Comparison of ENCODE assay signal across 12 cellular contexts in the genomic region with DNA sequence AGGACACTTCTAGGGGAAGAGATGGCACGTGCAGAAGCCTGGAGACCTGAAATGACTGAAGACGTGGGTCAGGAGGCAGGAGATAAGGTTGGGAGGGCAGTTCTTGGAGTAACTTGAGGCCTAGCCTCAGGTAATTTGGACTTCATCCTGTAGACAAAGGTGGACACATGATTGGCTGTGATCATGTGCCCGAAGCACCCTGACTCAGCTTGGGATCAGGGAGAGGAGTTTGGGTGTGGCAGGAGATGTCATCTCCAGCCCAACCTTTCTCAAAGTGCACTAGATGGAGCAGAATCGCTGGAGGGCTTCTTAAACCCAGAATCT. TPM values are rescaled to one million over a fixed set of nuclear protein-coding genes. Genes with fewer than 3 reads are reported as not detected.
DNase-seq lines count a peak whose midpoint lies in the region; ATAC-seq and TF ChIP-seq lines count a peak whose summit lies in the region.
"Had no signal": no experiment of that assay in that cellular context is flagged by ENCODE, and none has a peak within 500 bp of the region (broad histone marks: within the 10 kb centered on the region; RNA-seq: fewer than 3 reads in every experiment).

No MANE protein-coding gene starts in this region.

- intact Hi-C loops in Caco-2 (cut with micrococcal nuclease; ENCODE audit: unreplicated experiment) = loop anchor here (10.0 kb wide), 1 partner anchor 59 kb away; the partner anchor contains the start of genes EMC1 and MRTO4
- intact Hi-C loops in dendritic cell treated with granulocyte-macrophage colony-stimulating factor and Interleukin-4, amounts not matched to agents 40 ng/mL and 50 ng/mL, for 4 days (cut with micrococcal nuclease) = loop anchor here (2.0 kb wide), 1 partner anchor 63 kb away; the partner anchor contains the start of genes EMC1 and MRTO4

- no peaks in the 10 kb centered on the region for H3K9me3 Mint-ChIP-seq in Caco-2 (ENCODE audit: unreplicated experiment)
- H3K9me3 Mint-ChIP-seq in dendritic cell treated with granulocyte-macrophage colony-stimulating factor and Interleukin-4, amounts not matched to agents 40 ng/mL and 50 ng/mL, for 4 days = no peaks in the 10 kb centered on the region

- H3K9me3 ChIP-seq in Caco-2 (no peaks in the 10 kb centered on the region), neutrophil (no peaks in the 10 kb centered on the region)

- ATAC-seq in HG02610 (IDR thresholded peaks at IDR 0.05; ENCODE audit: unreplicated experiment) = no peak

- H3K27me3 Mint-ChIP-seq in Caco-2 (ENCODE audit: insufficient read depth, unreplicated experiment) = no peaks in the 10 kb centered on the region
- no peaks in the 10 kb centered on the region for H3K27me3 Mint-ChIP-seq in dendritic cell treated with granulocyte-macrophage colony-stimulating factor and Interleukin-4, amounts not matched to agents 40 ng/mL and 50 ng/mL, for 4 days

- peak overlapping the region; percentile 84 for H3K4me3 Mint-ChIP-seq in Caco-2 (ENCODE audit: unreplicated experiment)
- peak overlapping the region; percentile 87 for H3K4me3 Mint-ChIP-seq in dendritic cell treated with granulocyte-macrophage colony-stimulating factor and Interleukin-4, amounts not matched to agents 40 ng/mL and 50 ng/mL, for 4 days

- TF ChIP-seq CTCF in Caco-2 (IDR thresholded peaks at IDR 0.05; ENCODE audit: insufficient read depth in 1 of 2, low read depth in 1 of 2, low read length in 1 of 2, severe bottlenecking in 1 of 2, unreplicated experiment in 1 of 2) (no peak), HL-60 (IDR thresholded peaks at IDR 0.05; ENCODE audit: insufficient read depth, low read length) (no peak), neutrophil (IDR thresholded peaks at IDR 0.05) (no peak)

- H3K4me1 ChIP-seq in Caco-2 (no peaks in the 10 kb centered on the region), neutrophil (ENCODE audit: control insufficient read depth in 1 of 2, insufficient read depth in 1 of 2, low read depth in 1 of 2, low read length in 1 of 2) (peaks cover 52 to 59% of the 10 kb centered on the region in 2 experiments)

- H3K4me3 ChIP-seq in Caco-2 (ENCODE audit: low read depth, low read length) = no peak overlapping the region
- H3K4me3 ChIP-seq in HL-60 (replicated peaks; ENCODE audit: insufficient read depth, low read length) = peak overlapping the region; percentile 80
- H3K4me3 ChIP-seq in neutrophil (ENCODE audit: low read depth in 1 of 2, low read length in 1 of 2) = peak overlapping the region in 1 of 2 experiments; percentile 4

- POLR2A ChIA-PET in Caco-2 (lab: Charles Lee) = interaction anchor here (0.5 kb wide), 1 partner anchor 306 kb away, joined by 3 read pairs; no protein-coding TSS in a partner anchor

- CTCF ChIA-PET in Caco-2 (lab: Charles Lee) = interaction anchor here (0.6 kb wide), 1 partner anchor 298 kb away, joined by 3 read pairs; no protein-coding TSS in a partner anchor

- no peak for DNase-seq in Caco-2
- DNase-seq in HL-60 (ENCODE audit: low read depth in 1 of 2, low spot score in 1 of 2) = no peak
- no peak for DNase-seq in DMS153 treated with DMSO at 0.1 percent for 48 hours (lab: John Stamatoyannopoulos, UW; ENCODE audit: unreplicated experiment)
- no peak for DNase-seq in C1 segment of cervical spinal cord (lab: John Stamatoyannopoulos, UW)
- no peak for DNase-seq in T1000 (lab: John Stamatoyannopoulos, UW)
- DNase-seq: H7; NCI-H774; stimulated activated CD4-positive, alpha-beta T cell treated with anti-CD3 and anti-CD28 coated beads, Interleukin-2, amount 100 ng/mL, for 24 hours had no signal

- peaks cover 6% of the 10 kb centered on the region for H3K36me3 Mint-ChIP-seq in Caco-2 (ENCODE audit: insufficient read depth, unreplicated experiment)
- H3K36me3 Mint-ChIP-seq in dendritic cell treated with granulocyte-macrophage colony-stimulating factor and Interleukin-4, amounts not matched to agents 40 ng/mL and 50 ng/mL, for 4 days (ENCODE audit: low read depth) = peaks cover 47% of the 10 kb centered on the region

- H3K27ac Mint-ChIP-seq in Caco-2 (ENCODE audit: unreplicated experiment) = peak overlapping the region; percentile 29
- H3K27ac Mint-ChIP-seq in dendritic cell treated with granulocyte-macrophage colony-stimulating factor and Interleukin-4, amounts not matched to agents 40 ng/mL and 50 ng/mL, for 4 days = peak overlapping the region; percentile 75

- peaks cover 15% of the 10 kb centered on the region for H3K4me1 Mint-ChIP-seq in Caco-2 (ENCODE audit: low read depth, unreplicated experiment)
- peaks cover 75% of the 10 kb centered on the region for H3K4me1 Mint-ChIP-seq in dendritic cell treated with granulocyte-macrophage colony-stimulating factor and Interleukin-4, amounts not matched to agents 40 ng/mL and 50 ng/mL, for 4 days (ENCODE audit: low read depth)

- BruUV-seq in Caco-2 (replicated peaks; lab: Mats Ljungman, UMichigan) = TSS peak; percentile 61

- H3K27me3 ChIP-seq in Caco-2 (replicated peaks; ENCODE audit: control insufficient read depth, insufficient read depth, low read length) (no peaks in the 10 kb centered on the region), HL-60 (ENCODE audit: insufficient read depth, poor library complexity, severe bottlenecking) (no peaks in the 10 kb centered on the region), neutrophil (no peaks in the 10 kb centered on the region)
- H3K27me3 ChIP-seq: dorsolateral prefrontal cortex had no signal

- no peak overlapping the region for H3K27ac ChIP-seq in HL-60 (replicated peaks)
- peak overlapping the region; percentile 81 for H3K27ac ChIP-seq in neutrophil

- H3K36me3 ChIP-seq in Caco-2 (ENCODE audit: control insufficient read depth, insufficient read depth, low read length) (peaks cover 1% of the 10 kb centered on the region), neutrophil (peaks cover 15% of the 10 kb centered on the region)

RNA-seq across cellular contexts. Expression of gene SLC66A1, which starts 1.5 kb away (rescaled TPM):
- 22.0 and 24.0 TPM in 2 replicates for total RNA-seq in Caco-2 (2022)

RNA-seq across cellular contexts. Expression of gene AKR7A2, which starts 1.7 kb away (rescaled TPM):
- 55.4 and 56.7 TPM in 2 replicates for total RNA-seq in Caco-2 (2022)

RNA-seq across cellular contexts. Expression of gene AKR7A3, which starts 25.0 kb away (rescaled TPM):
- 2.4 and 2.8 TPM in 2 replicates for total RNA-seq in Caco-2 (2022)
